ENCODE assay signal across 8 cellular contexts in the genomic region with DNA sequence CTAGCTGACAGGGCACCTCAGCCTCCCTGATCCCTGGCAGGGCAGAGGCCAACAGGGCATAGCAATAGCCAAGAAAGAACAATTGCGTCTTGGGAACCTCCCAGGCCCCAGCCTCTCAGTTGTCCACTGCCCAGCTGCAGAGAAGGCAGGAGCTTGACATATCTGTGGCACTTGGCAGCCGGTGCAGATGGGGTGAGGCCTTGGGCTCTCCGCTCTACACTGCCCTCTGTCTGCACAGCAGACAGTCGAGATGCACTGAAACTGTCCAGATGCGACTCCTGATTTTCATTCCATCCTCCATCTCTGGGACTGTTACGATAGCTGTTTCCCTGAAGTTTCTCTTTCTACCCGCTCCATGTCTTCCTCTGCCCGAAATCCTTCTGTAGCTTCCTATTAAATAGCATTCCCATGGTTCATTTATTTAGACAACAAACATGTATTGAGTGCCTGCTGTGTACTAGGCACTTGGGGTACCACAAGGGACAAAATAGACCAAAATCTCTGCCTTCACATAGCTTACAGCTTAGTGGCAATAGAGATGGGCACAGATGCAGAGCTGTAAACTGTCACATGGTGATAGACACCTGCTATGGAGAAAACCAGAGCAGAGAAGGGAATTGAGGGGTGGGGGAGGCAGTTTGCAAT. TPM values are rescaled to one million over a fixed set of nuclear protein-coding genes. Genes with fewer than 3 reads are reported as not detected.
A peak's percentile ranks its signal among the peaks of the same experiment; 100 is the strongest.
DNase-seq lines count a peak whose midpoint lies in the region; ATAC-seq, FAIRE-seq and TF ChIP-seq lines count a peak whose summit lies in the region.

No MANE protein-coding gene starts in this region.

- H3K4me3 ChIP-seq in BE2C (ENCODE audit: low read depth, low read length) (no peak overlapping the region), left ventricle myocardium inferior (no peak overlapping the region), smooth muscle cell (no peak overlapping the region)

- peaks cover 59% of the 10 kb centered on the region for H4K20me1 ChIP-seq in smooth muscle cell (ENCODE audit: low read depth)

- no peak overlapping the region for H3K4me3 Mint-ChIP-seq in activated naive CD8-positive, alpha-beta T cell treated with anti-CD3 and anti-CD28 coated beads, Interleukin-2, amount 10 ng/mL, durations not matched to agents 7 days and 5 days

- H3K27ac ChIP-seq in left ventricle myocardium inferior (replicated peaks) (peak overlapping the region; percentile 1), smooth muscle cell (ENCODE audit: low read depth) (no peak overlapping the region)

- H3K9me3 ChIP-seq in BE2C (no peaks in the 10 kb centered on the region), left ventricle myocardium inferior (replicated peaks) (no peaks in the 10 kb centered on the region), smooth muscle cell (replicated peaks; ENCODE audit: low read depth) (no peaks in the 10 kb centered on the region)

- intact Hi-C loops in left ventricle myocardium inferior (cut with micrococcal nuclease), result no loop called here

- no peaks in the 10 kb centered on the region for H3K27me3 Mint-ChIP-seq in activated naive CD8-positive, alpha-beta T cell treated with anti-CD3 and anti-CD28 coated beads, Interleukin-2, amount 10 ng/mL, durations not matched to agents 7 days and 5 days

- TF ChIP-seq POLR2A in H54 (IDR thresholded peaks at IDR 0.05; ENCODE audit: low read depth, low read length), result no peak

- no peak overlapping the region for H2AFZ ChIP-seq in smooth muscle cell (ENCODE audit: low read depth)

- H3K27ac Mint-ChIP-seq in activated naive CD8-positive, alpha-beta T cell treated with anti-CD3 and anti-CD28 coated beads, Interleukin-2, amount 10 ng/mL, durations not matched to agents 7 days and 5 days, result peak overlapping the region; percentile 31

- H3K36me3 ChIP-seq in BE2C, result peaks cover 23% of the 10 kb centered on the region
- H3K36me3 ChIP-seq in left ventricle myocardium inferior, result peaks cover 22% of the 10 kb centered on the region
- H3K36me3 ChIP-seq in smooth muscle cell (ENCODE audit: low read depth), result no peaks in the 10 kb centered on the region

- H3K4me1 ChIP-seq in BE2C (0 out of 2 replicates have a peak, but pooled peaks cover 2% of the 10 kb centered on the region), left ventricle myocardium inferior (peaks cover 46% of the 10 kb centered on the region), smooth muscle cell (ENCODE audit: low read depth) (no peaks in the 10 kb centered on the region)

- ATAC-seq in activated naive CD8-positive, alpha-beta T cell treated with anti-CD3 and anti-CD28 coated beads, Interleukin-2, amount 10 ng/mL, durations not matched to agents 7 days and 5 days (ENCODE audit: low read depth), result peak; percentile 14
- ATAC-seq in GM21390 (IDR thresholded peaks at IDR 0.05; ENCODE audit: unreplicated experiment), result no peak
- ATAC-seq in HG02885 (IDR thresholded peaks at IDR 0.05; ENCODE audit: poor library complexity, unreplicated experiment), result no peak

- H3K36me3 Mint-ChIP-seq in activated naive CD8-positive, alpha-beta T cell treated with anti-CD3 and anti-CD28 coated beads, Interleukin-2, amount 10 ng/mL, durations not matched to agents 7 days and 5 days, result peaks cover 17% of the 10 kb centered on the region

- no peaks in the 10 kb centered on the region for H3K9me3 Mint-ChIP-seq in activated naive CD8-positive, alpha-beta T cell treated with anti-CD3 and anti-CD28 coated beads, Interleukin-2, amount 10 ng/mL, durations not matched to agents 7 days and 5 days

- peaks cover 33% of the 10 kb centered on the region for H3K79me2 ChIP-seq in smooth muscle cell (ENCODE audit: low read depth)

- POLR2A ChIA-PET in activated naive CD8-positive, alpha-beta T cell treated with anti-CD3 and anti-CD28 coated beads, Interleukin-2, amount 10 ng/mL, durations not matched to agents 7 days and 5 days (lab: Charles Lee), result interaction anchor here (0.5 kb wide), 1 partner anchor 104 kb away, joined by 7 read pairs; no protein-coding TSS in a partner anchor

- H3K27me3 ChIP-seq in BE2C, result no peaks in the 10 kb centered on the region
- no peaks in the 10 kb centered on the region for H3K27me3 ChIP-seq in left ventricle myocardium inferior (ENCODE audit: low read depth)
- no peaks in the 10 kb centered on the region for H3K27me3 ChIP-seq in smooth muscle cell (ENCODE audit: low read depth)

- no peak overlapping the region for H3K4me2 ChIP-seq in smooth muscle cell

- FAIRE-seq in H54 (lab: Jason Lieb, UNC), result no peak

- peaks cover 35% of the 10 kb centered on the region for H3K4me1 Mint-ChIP-seq in activated naive CD8-positive, alpha-beta T cell treated with anti-CD3 and anti-CD28 coated beads, Interleukin-2, amount 10 ng/mL, durations not matched to agents 7 days and 5 days

- peaks cover 5% of the 10 kb centered on the region for H3F3A ChIP-seq in smooth muscle cell (ENCODE audit: low read depth)

- TF ChIP-seq CTCF in BE2C (IDR thresholded peaks at IDR 0.05; ENCODE audit: low read depth, low read length) (peak; percentile 81), left ventricle myocardium inferior (IDR thresholded peaks at IDR 0.05; ENCODE audit: borderline replicate concordance) (peak; percentile 75), smooth muscle cell (IDR thresholded peaks at IDR 0.05; ENCODE audit: borderline replicate concordance, insufficient read depth, poor library complexity, severe bottlenecking) (peak; percentile 47)

- DNase-seq in BE2C, result peak; percentile 76
- peak; percentile 69 for DNase-seq in H54 (ENCODE audit: insufficient read length, low spot score)
- peak; percentile 59 for DNase-seq in RPMI7951 (ENCODE audit: low read depth)
- DNase-seq in activated naive CD8-positive, alpha-beta T cell treated with anti-CD3 and anti-CD28 coated beads, Interleukin-2, amount 10 ng/mL, durations not matched to agents 7 days and 5 days, result peak; percentile 59
- peak; percentile 59 for DNase-seq in left ventricle myocardium inferior
- no peak for DNase-seq in smooth muscle cell (lab: John Stamatoyannopoulos, UW; ENCODE audit: unreplicated experiment)

- 66% methylated on average over 8 of the region's 8 CpGs for WGBS in smooth muscle cell (ENCODE audit: low lambda C conversion rate)

- no peak overlapping the region for H3K9ac ChIP-seq in smooth muscle cell (ENCODE audit: low read depth)

RNA-seq across cellular contexts. Expression of a gene that starts 3.3 kb away (rescaled TPM):
- polyA plus RNA-seq in BE2C (2012; ENCODE audit: insufficient read depth, insufficient read length, low read depth), result 73.0 TPM
- total RNA-seq in RPMI7951 (2014; rRNA removed; shearing (Covaris generic)), result 11.5 and 23.1 TPM in 2 replicates
- total RNA-seq in activated naive CD8-positive, alpha-beta T cell treated with anti-CD3 and anti-CD28 coated beads, Interleukin-2, amount 10 ng/mL, durations not matched to agents 7 days and 5 days, result 10 to 100 TPM; 53.2 to 56.9 TPM
- total RNA-seq in left ventricle myocardium inferior (38.4 TPM), smooth muscle cell (29.1 and 31.2 TPM in 2 replicates)
- polyA plus RNA-seq in smooth muscle cell, result 13.9 and 21.2 TPM in 2 replicates
